ENCODE assay signal across 3 cellular contexts in genomic region chr20:62997626-62998025, GRCh38.
TF ChIP-seq lines count a peak whose summit lies in the region.

No MANE protein-coding gene starts in this region.

TF ChIP-seq in SK-N-SH treated with all-trans-retinoic acid at 6 μM for 48 hours, 23 proteins besides CTCF, POLR2A, EP300 and RAD21 (continued from another document):
- TF ChIP-seq, protein P1, sequence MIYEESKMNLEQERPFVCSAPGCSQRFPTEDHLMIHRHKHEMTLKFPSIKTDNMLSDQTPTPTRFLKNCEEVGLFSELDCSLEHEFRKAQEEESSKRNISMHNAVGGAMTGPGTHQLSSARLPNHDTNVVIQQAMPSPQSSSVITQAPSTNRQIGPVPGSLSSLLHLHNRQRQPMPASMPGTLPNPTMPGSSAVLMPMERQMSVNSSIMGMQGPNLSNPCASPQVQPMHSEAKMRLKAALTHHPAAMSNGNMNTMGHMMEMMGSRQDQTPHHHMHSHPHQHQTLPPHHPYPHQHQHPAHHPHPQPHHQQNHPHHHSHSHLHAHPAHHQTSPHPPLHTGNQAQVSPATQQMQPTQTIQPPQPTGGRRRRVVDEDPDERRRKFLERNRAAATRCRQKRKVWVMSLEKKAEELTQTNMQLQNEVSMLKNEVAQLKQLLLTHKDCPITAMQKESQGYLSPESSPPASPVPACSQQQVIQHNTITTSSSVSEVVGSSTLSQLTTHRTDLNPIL (CRISPR knock-in tag; IDR thresholded peaks at IDR 0.05; ENCODE audit: low read depth) = no peak
- TF ChIP-seq BACH2 (CRISPR knock-in tag; IDR thresholded peaks at IDR 0.05; ENCODE audit: borderline replicate concordance) (no peak), ISL1 (CRISPR knock-in tag; IDR thresholded peaks at IDR 0.05) (no peak)

TF ChIP-seq in SK-N-SH, 30 proteins besides CTCF, POLR2A, EP300 and RAD21 (continued from another document):
- TF ChIP-seq MXI1 (IDR thresholded peaks at IDR 0.05; ENCODE audit: low read depth, low read length) (no peak), EZH2phosphoT487 (IDR thresholded peaks at IDR 0.05; ENCODE audit: borderline replicate concordance, low read depth) (no peak)
TF ChIP-seq in SK-N-SH: peak in this region for 0.

TF ChIP-seq in WTC11, 78 proteins besides CTCF, POLR2A, EP300 and RAD21 (continued from another document):
- TF ChIP-seq MAX (CRISPR knock-in tag; IDR thresholded peaks at IDR 0.05) = no peak
- no peak for TF ChIP-seq GABPB1 (CRISPR knock-in tag; IDR thresholded peaks at IDR 0.05)
- no peak for TF ChIP-seq CBFB (CRISPR knock-in tag; IDR thresholded peaks at IDR 0.05; ENCODE audit: low read depth)
